ENCODE assay signal across 34 cellular contexts in the genomic region with DNA sequence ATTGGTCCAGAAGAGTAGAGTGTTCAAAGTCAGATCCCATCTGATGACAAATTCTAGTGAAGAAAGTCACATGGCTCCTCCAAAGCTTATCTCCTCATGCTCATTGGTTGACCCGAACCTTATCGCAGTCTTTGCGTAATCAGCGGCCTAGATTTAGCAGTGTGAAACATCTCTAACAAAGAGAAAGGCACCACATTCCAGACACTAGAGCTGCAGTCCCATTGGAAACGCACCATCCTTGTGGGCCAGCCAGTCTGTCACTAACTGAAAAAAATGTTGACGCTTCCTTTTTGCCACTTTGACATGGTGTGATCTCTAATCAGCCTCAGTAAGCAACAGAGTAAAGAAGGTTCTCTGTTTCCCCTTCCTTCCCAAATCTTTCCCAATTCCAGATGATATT.
"Had no signal": no experiment of that assay in that cellular context is flagged by ENCODE, and none has a peak within 500 bp of the region (broad histone marks: within the 10 kb centered on the region; RNA-seq: fewer than 3 reads in every experiment).

No MANE protein-coding gene starts in this region.

- H3K4me1 Mint-ChIP-seq: activated B cell treated with CpG ODN at 0.5 μM for 24 hours; activated CD4-positive, alpha-beta T cell treated with anti-CD3 and anti-CD28 coated beads, Interleukin-2, amount 10 ng/mL, durations not matched to agents 24 days and 14 days; activated naive CD8-positive, alpha-beta T cell treated with anti-CD3 and anti-CD28 coated beads for 36 hours; activated T-helper 17 cell treated with anti-CD3 and anti-CD28 coated beads, Interleukin-2, amount 50 U/mL, for 72 hours had no signal

- H3K9me3 Mint-ChIP-seq: activated B cell treated with CpG ODN at 0.5 μM for 24 hours; activated CD4-positive, alpha-beta memory T cell treated with anti-CD3 and anti-CD28 coated beads for 36 hours; activated CD4-positive, alpha-beta T cell treated with anti-CD3 and anti-CD28 coated beads, Interleukin-2, amount 10 ng/mL, durations not matched to agents 24 days and 14 days; activated naive CD4-positive, alpha-beta T cell treated with anti-CD3 and anti-CD28 coated beads for 36 hours; activated naive CD8-positive, alpha-beta T cell treated with anti-CD3 and anti-CD28 coated beads for 36 hours; activated T-helper 1 cell treated with anti-CD3 and anti-CD28 coated beads, Interleukin-12 subunit alpha, Interleukin-12 subunit beta, Interleukin-2, Interleukin-4 antibody, amounts not matched to agents 30 ng/mL and 10 ng/mL and 1 ng/mL, durations not matched to agents 14 hours and 24 hours and 36 hours; activated T-helper 17 cell treated with anti-CD3 and anti-CD28 coated beads, Interleukin-2, amount 50 U/mL, for 72 hours; brain; T-helper 1 cell treated with Interleukin-12 subunit alpha and Interleukin-12 subunit beta and Interleukin-4 antibody, amounts not matched to agents 30 μg/mL and 1 μg/mL, for 36 hours; T-helper 2 cell treated with Interferon-gamma antibody and Interleukin-4, amounts not matched to agents 5 μg/mL and 100 μg/mL, for 36 hours had no signal

- H3K27me3 ChIP-seq: adrenal gland, ascending aorta had no signal

- H3K36me3 Mint-ChIP-seq: activated CD4-positive, alpha-beta memory T cell treated with anti-CD3 and anti-CD28 coated beads for 36 hours; activated naive CD4-positive, alpha-beta T cell treated with anti-CD3 and anti-CD28 coated beads, Interleukin-2, amount 50 U/mL, for 72 hours; activated naive CD8-positive, alpha-beta T cell treated with anti-CD3 and anti-CD28 coated beads for 36 hours; brain had no signal

- H3K27ac Mint-ChIP-seq: activated B cell treated with CpG ODN at 0.5 μM for 24 hours; activated CD4-positive, alpha-beta memory T cell treated with anti-CD3 and anti-CD28 coated beads for 36 hours; activated CD4-positive, alpha-beta T cell treated with anti-CD3 and anti-CD28 coated beads, Interleukin-2, amount 10 ng/mL, durations not matched to agents 24 days and 14 days; activated CD8-positive, alpha-beta T cell treated with anti-CD3 and anti-CD28 coated beads for 36 hours; activated naive CD4-positive, alpha-beta T cell treated with anti-CD3 and anti-CD28 coated beads for 36 hours; activated naive CD4-positive, alpha-beta T cell treated with anti-CD3 and anti-CD28 coated beads, Interleukin-2, amount 50 U/mL, for 72 hours; activated naive CD8-positive, alpha-beta T cell treated with anti-CD3 and anti-CD28 coated beads for 36 hours; activated T-cell treated with anti-CD3 and anti-CD28 coated beads, Interleukin-2, amount 50 U/mL, for 72 hours; activated T-helper 1 cell treated with anti-CD3 and anti-CD28 coated beads, Interleukin-12 subunit alpha, Interleukin-12 subunit beta, Interleukin-2, Interleukin-4 antibody, amounts not matched to agents 30 ng/mL and 10 ng/mL and 1 ng/mL, durations not matched to agents 14 hours and 24 hours and 36 hours; activated T-helper 17 cell treated with anti-CD3 and anti-CD28 coated beads, Interleukin-2, amount 50 U/mL, for 72 hours; brain; T-helper 1 cell treated with Interleukin-12 subunit alpha and Interleukin-12 subunit beta and Interleukin-4 antibody, amounts not matched to agents 30 μg/mL and 1 μg/mL, for 36 hours; T-helper 2 cell treated with Interferon-gamma antibody and Interleukin-4, amounts not matched to agents 5 μg/mL and 100 μg/mL, for 36 hours had no signal

- H3K9me3 ChIP-seq: adrenal gland, ascending aorta had no signal

- DNase-seq: activated B cell treated with CpG ODN at 0.5 μM for 24 hours; activated CD4-positive, alpha-beta memory T cell treated with anti-CD3 and anti-CD28 coated beads for 36 hours; activated CD4-positive, alpha-beta T cell treated with anti-CD3 and anti-CD28 coated beads for 4 hours; activated CD4-positive, alpha-beta T cell treated with anti-CD3 and anti-CD28 coated beads, Interleukin-2, amount 10 ng/mL, durations not matched to agents 24 days and 14 days; activated CD4-positive, alpha-beta T cell treated with anti-CD3 and anti-CD28 coated beads, Interleukin-2, amount 50 U/mL, for 1 hour; activated CD4-positive, alpha-beta T cell treated with anti-CD3 and anti-CD28 coated beads, Interleukin-2, amount 50 U/mL, for 4 hours; activated CD4-positive, CD25-positive, alpha-beta regulatory T cell treated with anti-CD3 and anti-CD28 coated beads, Interleukin-2, amount 50 U/mL, for 72 hours; activated CD8-positive, alpha-beta memory T cell treated with anti-CD3 and anti-CD28 coated beads, Interleukin-2, amount 50 U/mL, for 4 hours; activated CD8-positive, alpha-beta T cell treated with anti-CD3 and anti-CD28 coated beads for 36 hours; activated effector memory CD4-positive, alpha-beta T cell treated with anti-CD3 and anti-CD28 coated beads, Interleukin-2, amount 50 U/mL, for 16 hours; activated gamma-delta T cell treated with Interleukin-2 at 50 U/mL for 16 hours; activated naive CD4-positive, alpha-beta T cell; activated naive CD4-positive, alpha-beta T cell treated with anti-CD3 and anti-CD28 coated beads for 36 hours; activated naive CD4-positive, alpha-beta T cell treated with anti-CD3 and anti-CD28 coated beads, Interleukin-2, amount 50 U/mL, for 16 hours; activated naive CD8-positive, alpha-beta T cell treated with anti-CD3 and anti-CD28 coated beads for 36 hours; activated T-cell treated with anti-CD3 and anti-CD28 coated beads for 4 hours; activated T-cell treated with anti-CD3 and anti-CD28 coated beads, Interleukin-2, amount 50 U/mL, for 1 hour; activated T-cell treated with anti-CD3 and anti-CD28 coated beads, Interleukin-2, amount 50 U/mL, for 4 hours; activated T-cell treated with anti-CD3 and anti-CD28 coated beads, Interleukin-2, amount 50 U/mL, for 72 hours; adrenal gland; amygdala; anterior cingulate cortex; central memory CD4-positive, alpha-beta T cell; T-helper 1 cell; T-helper 2 cell; T-helper 9 cell had no signal

- H3K36me3 ChIP-seq: adrenal gland, ascending aorta had no signal

- H3K4me3 Mint-ChIP-seq: activated B cell treated with CpG ODN at 0.5 μM for 24 hours; activated CD4-positive, alpha-beta memory T cell treated with anti-CD3 and anti-CD28 coated beads for 36 hours; activated CD4-positive, alpha-beta T cell treated with anti-CD3 and anti-CD28 coated beads, Interleukin-2, amount 10 ng/mL, durations not matched to agents 24 days and 14 days; activated CD8-positive, alpha-beta T cell treated with anti-CD3 and anti-CD28 coated beads for 36 hours; activated naive CD4-positive, alpha-beta T cell treated with anti-CD3 and anti-CD28 coated beads for 36 hours; activated naive CD8-positive, alpha-beta T cell treated with anti-CD3 and anti-CD28 coated beads for 36 hours; activated T-cell treated with anti-CD3 and anti-CD28 coated beads, Interleukin-2, amount 50 U/mL, for 4 hours; activated T-cell treated with anti-CD3 and anti-CD28 coated beads, Interleukin-2, amount 50 U/mL, for 72 hours; activated T-helper 1 cell treated with anti-CD3 and anti-CD28 coated beads, Interleukin-12 subunit alpha, Interleukin-12 subunit beta, Interleukin-2, Interleukin-4 antibody, amounts not matched to agents 30 ng/mL and 10 ng/mL and 1 ng/mL, durations not matched to agents 14 hours and 24 hours and 36 hours; activated T-helper 17 cell treated with anti-CD3 and anti-CD28 coated beads, Interleukin-2, amount 50 U/mL, for 72 hours; brain; T-helper 1 cell treated with Interleukin-12 subunit alpha and Interleukin-12 subunit beta and Interleukin-4 antibody, amounts not matched to agents 30 μg/mL and 1 μg/mL, for 36 hours; T-helper 2 cell treated with Interferon-gamma antibody and Interleukin-4, amounts not matched to agents 5 μg/mL and 100 μg/mL, for 36 hours had no signal

- H3K4me3 ChIP-seq: adrenal gland, ascending aorta had no signal

- H3K27ac ChIP-seq: adrenal gland, ascending aorta, VCaP had no signal

- ATAC-seq: activated CD8-positive, alpha-beta T cell treated with anti-CD3 and anti-CD28 coated beads for 36 hours; activated naive CD4-positive, alpha-beta T cell treated with anti-CD3 and anti-CD28 coated beads, Interleukin-2, amount 50 U/mL, for 72 hours; activated T-cell treated with anti-CD3 and anti-CD28 coated beads, Interleukin-2, amount 50 U/mL, for 4 hours; activated T-cell treated with anti-CD3 and anti-CD28 coated beads, Interleukin-2, amount 50 U/mL, for 72 hours; activated T-helper 17 cell treated with anti-CD3 and anti-CD28 coated beads, Interleukin-2, amount 50 U/mL, for 72 hours had no signal

- H3K27me3 Mint-ChIP-seq: activated B cell treated with CpG ODN at 0.5 μM for 24 hours; activated CD4-positive, alpha-beta memory T cell treated with anti-CD3 and anti-CD28 coated beads for 36 hours; activated CD4-positive, alpha-beta T cell treated with anti-CD3 and anti-CD28 coated beads, Interleukin-2, amount 10 ng/mL, durations not matched to agents 24 days and 14 days; activated T-helper 17 cell treated with anti-CD3 and anti-CD28 coated beads, Interleukin-2, amount 50 U/mL, for 72 hours; brain had no signal

- H3K4me1 ChIP-seq: adrenal gland, ascending aorta had no signal
